In the genomic region with DNA sequence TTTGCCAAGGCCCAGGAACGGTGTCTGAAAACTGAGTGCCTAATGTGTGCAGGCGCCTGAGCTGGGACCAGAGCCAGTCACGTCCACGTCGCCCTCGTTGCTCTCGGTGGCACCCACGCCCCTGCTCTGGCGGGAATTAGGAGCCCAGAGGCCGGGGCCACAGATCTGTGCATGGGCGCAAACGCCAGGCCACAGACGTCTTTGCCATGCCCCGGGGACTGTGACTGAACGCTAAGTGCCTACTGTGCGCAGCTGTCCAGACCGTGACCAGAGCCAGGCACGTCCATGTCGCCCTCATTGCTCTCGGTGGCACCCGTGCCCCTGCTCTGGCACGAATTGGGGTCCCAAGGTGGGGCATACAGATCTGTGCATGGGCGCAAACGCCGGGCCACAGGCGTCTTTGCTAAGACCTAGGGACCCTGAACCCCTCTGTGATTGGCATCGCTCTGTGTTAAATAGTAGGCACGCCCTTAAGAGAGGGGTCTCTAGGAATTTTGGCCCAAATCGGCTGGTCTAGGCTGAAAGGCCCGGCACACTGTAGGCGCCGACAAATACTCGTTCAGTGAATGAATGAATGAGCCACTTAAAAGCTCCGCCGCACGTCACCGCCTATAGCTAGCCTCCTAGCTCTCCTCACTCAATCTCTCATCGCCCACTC, we compare ENCODE assay signal across 8 cellular contexts. TPM values are rescaled to one million over a fixed set of nuclear protein-coding genes. Genes with fewer than 3 reads are reported as not detected.
A peak's percentile ranks its signal among the peaks of the same experiment; 100 is the strongest.
DNase-seq lines count a peak whose midpoint lies in the region; ATAC-seq, FAIRE-seq and TF ChIP-seq lines count a peak whose summit lies in the region.

No MANE protein-coding gene starts in this region.

- no TSS peak for BruUV-seq in K562 (replicated peaks; lab: Mats Ljungman, UMichigan)

- no peak for DNase-seq in activated naive CD4-positive, alpha-beta T cell (lab: John Stamatoyannopoulos, UW)
- DNase-seq in K562 (ENCODE audit: extremely low read depth in 1 of 4, low spot score in 3 of 4) (no peak), lung (ENCODE audit: low spot score) (no peak), upper lobe of right lung (no peak), NCI-H1436 (lab: John Stamatoyannopoulos, UW) (no peak), NCI-H2081 (lab: John Stamatoyannopoulos, UW) (no peak), SW 1271 (lab: John Stamatoyannopoulos, UW) (no peak)

- TF ChIP-seq POLR2A in K562 (conservative IDR thresholded peaks at IDR 0.05), result no peak

- no peak for TF ChIP-seq RAD21 in K562 (CRISPR knock-in tag; conservative IDR thresholded peaks at IDR 0.05 in 1 of 2, IDR thresholded peaks at IDR 0.05 in 1 of 2)

- H3K4me2 ChIP-seq in K562 (ENCODE audit: insufficient read depth, low read length), result peak overlapping the region; percentile 90

- H3K27ac Mint-ChIP-seq in activated naive CD4-positive, alpha-beta T cell treated with anti-CD3 and anti-CD28 coated beads, Interleukin-2, amount 50 U/mL, for 24 hours, result peak overlapping the region; percentile 89

- no peaks in the 10 kb centered on the region for H3K27me3 Mint-ChIP-seq in activated naive CD4-positive, alpha-beta T cell treated with anti-CD3 and anti-CD28 coated beads, Interleukin-2, amount 50 U/mL, for 24 hours

- H3K4me3 Mint-ChIP-seq in activated naive CD4-positive, alpha-beta T cell treated with anti-CD3 and anti-CD28 coated beads, Interleukin-2, amount 50 U/mL, for 24 hours, result peak overlapping the region; percentile 96

- WGBS in K562 (ENCODE audit: insufficient coverage, low coverage, missing lambda C conversion rate), result 66% methylated on average over 34 of the region's 38 CpGs
- WGBS in lung, 2 donors, result 78 to 80% methylated on average over 38 of the region's 38 CpGs

- peaks cover 6% of the 10 kb centered on the region; the same call in 1 of the 3 replicates for H3K36me3 ChIP-seq in K562 (ENCODE audit: control insufficient read depth, insufficient read depth, low read length)
- H3K36me3 ChIP-seq in lung (ENCODE audit: control insufficient read depth in 2 of 2, insufficient read depth in 2 of 2, low read length in 2 of 2), result no peaks in the 10 kb centered on the region
- H3K36me3 ChIP-seq in upper lobe of right lung, result no peaks in the 10 kb centered on the region

- FAIRE-seq in K562 (lab: Jason Lieb, UNC), result no peak

- H3K9me3 Mint-ChIP-seq in activated naive CD4-positive, alpha-beta T cell treated with anti-CD3 and anti-CD28 coated beads, Interleukin-2, amount 50 U/mL, for 24 hours, result no peaks in the 10 kb centered on the region

- POLR2A ChIA-PET in K562 (lab: Yijun Ruan, JAX), result interaction anchor here (0.7 to 2.1 kb wide), 6 partner anchors 8 to 318 kb away, joined by 3 to 22 read pairs (median 5); a partner anchor contains a TSS

- H4K20me1 ChIP-seq in K562 (replicated peaks; ENCODE audit: control insufficient read depth, insufficient read depth, low read length), result peaks cover 25% of the 10 kb centered on the region

- H3K4me1 Mint-ChIP-seq in activated naive CD4-positive, alpha-beta T cell treated with anti-CD3 and anti-CD28 coated beads, Interleukin-2, amount 50 U/mL, for 24 hours, result peaks cover 32% of the 10 kb centered on the region

- ATAC-seq in K562, result no peak
- ATAC-seq in lung (ENCODE audit: insufficient read depth, low FRiP score), result no peak
- no peak for ATAC-seq in upper lobe of right lung

- H3K4me3 ChIP-seq in K562 (peak overlapping the region; percentile 94), lung (no peak overlapping the region), upper lobe of right lung (peak overlapping the region; percentile 81)

- H3K27me3 ChIP-seq in K562 (ENCODE audit: control insufficient read depth in 2 of 2, insufficient read depth in 2 of 2, low read length in 2 of 2) (no peaks in the 10 kb centered on the region), lung (ENCODE audit: control insufficient read depth, insufficient read depth) (no peaks in the 10 kb centered on the region), upper lobe of right lung (no peaks in the 10 kb centered on the region)

- CTCF ChIA-PET in K562 (lab: Yijun Ruan, JAX; ENCODE audit: low intra/inter-chr PET ratio), result no interaction called here

- peaks cover 12% of the 10 kb centered on the region for H3K9me1 ChIP-seq in K562 (ENCODE audit: control insufficient read depth, insufficient read depth, low read length)

- H3K4me1 ChIP-seq in K562 (replicated peaks in 1 of 2; ENCODE audit: control insufficient read depth in 2 of 2, insufficient read depth in 2 of 2, low read length in 2 of 2) (peaks cover 28 to 79% of the 10 kb centered on the region in 2 experiments), lung (ENCODE audit: control insufficient read depth in 2 of 2, insufficient read depth in 2 of 2, low read length in 2 of 2) (peaks cover 9 to 24% of the 10 kb centered on the region in 2 donors), upper lobe of right lung (peaks cover 41% of the 10 kb centered on the region)

- peak overlapping the region; percentile 97 for H3K27ac ChIP-seq in K562 (ENCODE audit: extremely low read depth, low read depth, low read length)
- H3K27ac ChIP-seq in lung (ENCODE audit: low read depth in 1 of 2, low read length in 1 of 2), result peak overlapping the region; percentile 90 to 93
- H3K27ac ChIP-seq in upper lobe of right lung, result peak overlapping the region; percentile 79

- H2AFZ ChIP-seq in K562 (ENCODE audit: low read depth, low read length), result peak overlapping the region; percentile 95

- in situ Hi-C loops in K562 (cut with MboI), result no loop called here

- TF ChIP-seq CTCF in K562 (IDR thresholded peaks at IDR 0.05 in 2 of 3, conservative IDR thresholded peaks at IDR 0.05 in 1 of 3; ENCODE audit: insufficient read depth in 2 of 3, low read depth in 1 of 3, low read length in 3 of 3) (no peak), lung (IDR thresholded peaks at IDR 0.05; ENCODE audit: control extremely low read depth, extremely low read depth) (no peak), upper lobe of right lung (IDR thresholded peaks at IDR 0.05) (no peak)

- intact Hi-C loops in K562 (cut with micrococcal nuclease) (no loop called here), upper lobe of right lung (cut with DNase I) (no loop called here)

- H3K79me2 ChIP-seq in K562 (ENCODE audit: control insufficient read depth, insufficient read depth, low read length), result peaks cover 42% of the 10 kb centered on the region

- H3K36me3 Mint-ChIP-seq in activated naive CD4-positive, alpha-beta T cell treated with anti-CD3 and anti-CD28 coated beads, Interleukin-2, amount 50 U/mL, for 24 hours, result no peaks in the 10 kb centered on the region

- H3K9me3 ChIP-seq in K562 (replicated peaks; ENCODE audit: control insufficient read depth, insufficient read depth, low read depth, low read length), result no peaks in the 10 kb centered on the region
- no peaks in the 10 kb centered on the region for H3K9me3 ChIP-seq in lung (ENCODE audit: control insufficient read depth in 2 of 2, insufficient read depth in 1 of 2, low read length in 1 of 2)
- no peaks in the 10 kb centered on the region for H3K9me3 ChIP-seq in upper lobe of right lung

- peak overlapping the region; percentile 93 for H3K9ac ChIP-seq in K562 (ENCODE audit: insufficient read depth in 1 of 2, low read depth in 2 of 2, low read length in 2 of 2)

- TF ChIP-seq EP300 in K562 (IDR thresholded peaks at IDR 0.05; ENCODE audit: low read length), result no peak

RNA-seq across cellular contexts. Expression of a gene that starts 0.8 kb away (rescaled TPM):
- total RNA-seq in K562 (2011; cell fraction: chromatin; rRNA removed; ENCODE audit: low replicate concordance), result 16.0 and 57.6 TPM in 2 replicates
- total RNA-seq in K562 (2011; cell fraction: nucleolus; rRNA removed), result 61.3 and 65.9 TPM in 2 replicates
- total RNA-seq in K562 (2011; cell fraction: nucleoplasm; rRNA removed), result 23.4 and 28.0 TPM in 2 replicates
- total RNA-seq in K562 (2014; rRNA removed) (22.4 and 26.6 TPM in 2 replicates), K562 (2014; rRNA removed; fragmentation: Illumina TruSeq; extraction: Trizol) (0.86 and 1.3 TPM in 2 replicates), K562 (2015; rRNA removed; fragmentation: Illumina TruSeq; extraction: Trizol) (6.2 and 7.5 TPM in 2 replicates), K562 (2021) (31.7 and 38.0 TPM in 2 replicates), lung (10 to 100 TPM in 1 of 2 donors, 1 to 10 TPM in 1; 6.6 to 38.5 TPM), upper lobe of right lung (35.5 TPM)
- polyA plus RNA-seq in K562 (2011; rRNA removed) (3.7 and 7.3 TPM in 2 replicates), K562 (2014; fragmentation: Illumina TruSeq; extraction: Trizol) (3.8 and 10.5 TPM in 2 replicates), K562 (2014; fragmentation: Nextera tagmentation; extraction: Ambion mirVana) (not detected), K562 (2014; rRNA removed) (21.8 and 26.0 TPM in 2 replicates), lung (10 to 100 TPM; 20.2 to 43.2 TPM)
- 6.4 and 24.1 TPM in 2 replicates for polyA plus RNA-seq in K562 (2011; cell fraction: cytosol; rRNA removed)
- polyA plus RNA-seq in K562 (2011; cell fraction: nucleus; rRNA removed), result 16.0 and 47.0 TPM in 2 replicates
- polyA plus RNA-seq in K562 (2012), result 33.6 and 39.2 TPM in 2 replicates
- polyA minus RNA-seq in K562 (2011; rRNA and poly(A)+ RNA removed), result 0.87 and 1.6 TPM in 2 replicates
- polyA minus RNA-seq in K562 (2011; cell fraction: cytosol; rRNA and poly(A)+ RNA removed), result 6.5 and 9.3 TPM in 2 replicates
- 12.0 and 17.2 TPM in 2 replicates for polyA minus RNA-seq in K562 (2011; cell fraction: nucleus; rRNA and poly(A)+ RNA removed)

RNA-seq across cellular contexts. Expression of a gene that starts 9.1 kb away (rescaled TPM):
- 41.1 and 92.0 TPM in 2 replicates for total RNA-seq in K562 (2011; cell fraction: chromatin; rRNA removed; ENCODE audit: low replicate concordance)
- 34.2 and 37.4 TPM in 2 replicates for total RNA-seq in K562 (2011; cell fraction: nucleolus; rRNA removed)
- 33.4 and 44.4 TPM in 2 replicates for total RNA-seq in K562 (2011; cell fraction: nucleoplasm; rRNA removed)
- total RNA-seq in K562 (2014; rRNA removed), result 11.6 and 15.7 TPM in 2 replicates
- 3.4 and 3.5 TPM in 2 replicates for total RNA-seq in K562 (2014; rRNA removed; fragmentation: Illumina TruSeq; extraction: Trizol)
- 6.0 and 6.8 TPM in 2 replicates for total RNA-seq in K562 (2015; rRNA removed; fragmentation: Illumina TruSeq; extraction: Trizol)
- 35.2 and 37.9 TPM in 2 replicates for total RNA-seq in K562 (2021)
- polyA plus RNA-seq in K562 (2011; rRNA removed), result 2.7 and 5.0 TPM in 2 replicates
- polyA plus RNA-seq in K562 (2011; cell fraction: cytosol; rRNA removed), result 2.9 and 4.6 TPM in 2 replicates
- polyA plus RNA-seq in K562 (2011; cell fraction: nucleus; rRNA removed), result 15.2 and 25.7 TPM in 2 replicates
- 21.1 and 24.5 TPM in 2 replicates for polyA plus RNA-seq in K562 (2012)
- polyA plus RNA-seq in K562 (2014; fragmentation: Illumina TruSeq; extraction: Trizol), result 8.5 and 17.4 TPM in 2 replicates
- polyA plus RNA-seq in K562 (2014; fragmentation: Nextera tagmentation; extraction: Ambion mirVana), result under 1 TPM; 0.15 to 0.27 TPM
- 11.2 and 13.0 TPM in 2 replicates for polyA plus RNA-seq in K562 (2014; rRNA removed)
- 5.9 and 6.1 TPM in 2 replicates for polyA minus RNA-seq in K562 (2011; rRNA and poly(A)+ RNA removed)
- polyA minus RNA-seq in K562 (2011; cell fraction: cytosol; rRNA and poly(A)+ RNA removed), result 14.1 and 21.3 TPM in 2 replicates
- 10.2 and 16.8 TPM in 2 replicates for polyA minus RNA-seq in K562 (2011; cell fraction: nucleus; rRNA and poly(A)+ RNA removed)
- total RNA-seq in lung, result 100 to 1,000 TPM in 1 of 2 donors, 10 to 100 TPM in 1; 55.7 to 112 TPM
- polyA plus RNA-seq in lung, result 10 to 100 TPM; 29.5 to 38.2 TPM
- total RNA-seq in upper lobe of right lung, result 81.3 TPM

RNA-seq across cellular contexts. Expression of a gene that starts 59.4 kb away (rescaled TPM):
- total RNA-seq in K562 (2011; cell fraction: chromatin; rRNA removed; ENCODE audit: low replicate concordance), result not detected in 2 replicates
- not detected in 2 replicates for total RNA-seq in K562 (2011; cell fraction: nucleolus; rRNA removed)
- total RNA-seq in K562 (2011; cell fraction: nucleoplasm; rRNA removed), result not detected in 2 replicates
- total RNA-seq in K562 (2014; rRNA removed) (not detected in 2 replicates), K562 (2014; rRNA removed; fragmentation: Illumina TruSeq; extraction: Trizol) (not detected in 2 replicates), K562 (2015; rRNA removed; fragmentation: Illumina TruSeq; extraction: Trizol) (not detected in 2 replicates), K562 (2021) (not detected in 2 replicates), lung (under 1 TPM; 0.28 to 0.37 TPM), upper lobe of right lung (0.32 TPM)
- polyA plus RNA-seq in K562 (2011; rRNA removed) (not detected in 2 replicates), K562 (2014; fragmentation: Illumina TruSeq; extraction: Trizol) (not detected in 2 replicates), K562 (2014; fragmentation: Nextera tagmentation; extraction: Ambion mirVana) (not detected), K562 (2014; rRNA removed) (not detected in 2 replicates), lung (under 1 TPM; 0.03 to 0.04 TPM)
- not detected in 2 replicates for polyA plus RNA-seq in K562 (2011; cell fraction: cytosol; rRNA removed)
- polyA plus RNA-seq in K562 (2011; cell fraction: nucleus; rRNA removed), result not detected in 2 replicates
- polyA plus RNA-seq in K562 (2012), result not detected in 2 replicates
- polyA minus RNA-seq in K562 (2011; rRNA and poly(A)+ RNA removed), result not detected in 2 replicates
- not detected in 2 replicates for polyA minus RNA-seq in K562 (2011; cell fraction: cytosol; rRNA and poly(A)+ RNA removed)
- polyA minus RNA-seq in K562 (2011; cell fraction: nucleus; rRNA and poly(A)+ RNA removed), result not detected in 2 replicates
